Comparison of ENCODE assay signal across 9 cellular contexts in genomic region chr2:96306370-96306769, GRCh38. TPM values are rescaled to one million over a fixed set of nuclear protein-coding genes. Genes with fewer than 3 reads are reported as not detected.
DNase-seq lines count a peak whose midpoint lies in the region; ATAC-seq and TF ChIP-seq lines count a peak whose summit lies in the region.
"Had no signal": no experiment of that assay in that cellular context is flagged by ENCODE, and none has a peak within 500 bp of the region (broad histone marks: within the 10 kb centered on the region; RNA-seq: fewer than 3 reads in every experiment).

No MANE protein-coding gene starts in this region.

- peak overlapping the region; percentile 85 to 93 (median 89); a peak in 21 of 22 replicates for H3K9ac ChIP-seq in BLaER1 treated with 17β-estradiol and CSF1 and Interleukin-3, amounts not matched to agents 10 nM and 100 nM

- peak overlapping the region; percentile 83 to 98 (median 93) for H3K4me2 ChIP-seq in BLaER1 treated with 17β-estradiol and CSF1 and Interleukin-3, amounts not matched to agents 10 nM and 100 nM

- POLR2A ChIA-PET in naive thymus-derived CD8-positive, alpha-beta T cell (lab: Charles Lee): interaction anchor here (1.0 to 5.8 kb wide), 16 partner anchors 9 to 232 kb away, joined by 3 to 59 read pairs (median 6); partner anchors contain the start of genes ARID5A, ITPRIPL1 and NCAPH

- no peaks in the 10 kb centered on the region for H3K27me3 ChIP-seq in BLaER1 treated with 17β-estradiol and CSF1 and Interleukin-3, amounts not matched to agents 10 nM and 100 nM

- no peak for ATAC-seq in naive thymus-derived CD8-positive, alpha-beta T cell
- ATAC-seq in HG03442 (IDR thresholded peaks at IDR 0.05; ENCODE audit: unreplicated experiment) (no peak), HG02763 (IDR thresholded peaks at IDR 0.05; ENCODE audit: unreplicated experiment) (no peak)

- H3K9me3 ChIP-seq in BLaER1 treated with 17β-estradiol and CSF1 and Interleukin-3, amounts not matched to agents 10 nM and 100 nM (replicated peaks in 1 of 11): no peaks in the 10 kb centered on the region

- peaks cover 39 to 65% (median 54%) of the 10 kb centered on the region in 10 experiments for H3K4me1 ChIP-seq in BLaER1 treated with 17β-estradiol and CSF1 and Interleukin-3, amounts not matched to agents 10 nM and 100 nM

- no peaks in the 10 kb centered on the region for H3K9me3 Mint-ChIP-seq in naive thymus-derived CD8-positive, alpha-beta T cell

- no peaks in the 10 kb centered on the region for H3K27me3 Mint-ChIP-seq in naive thymus-derived CD8-positive, alpha-beta T cell

- peak overlapping the region; percentile 79 to 91 (median 86) for H3K4me3 ChIP-seq in BLaER1 treated with 17β-estradiol and CSF1 and Interleukin-3, amounts not matched to agents 10 nM and 100 nM
- H3K4me3 ChIP-seq in NB4 (ENCODE audit: low read depth, low read length) (peak overlapping the region; percentile 76), coronary artery (peak overlapping the region; percentile 84)

- TF ChIP-seq POLR2A in NB4 (IDR thresholded peaks at IDR 0.05; ENCODE audit: extremely low read depth, insufficient read length): no peak

- peaks cover 28 to 57% (median 50%) of the 10 kb centered on the region in 4 donors for H3K4me1 Mint-ChIP-seq in naive thymus-derived CD8-positive, alpha-beta T cell

- no peak for TF ChIP-seq CTCF in NB4 (IDR thresholded peaks at IDR 0.05; ENCODE audit: low read depth, low read length)
- TF ChIP-seq CTCF in coronary artery (IDR thresholded peaks at IDR 0.05): no peak

- peaks cover 26 to 73% (median 43%) of the 10 kb centered on the region in 11 experiments for H3K36me3 ChIP-seq in BLaER1 treated with 17β-estradiol and CSF1 and Interleukin-3, amounts not matched to agents 10 nM and 100 nM

- H3K4me3 Mint-ChIP-seq in naive thymus-derived CD8-positive, alpha-beta T cell: peak overlapping the region; percentile 94 to 100 (median 99)

- peaks cover 6 to 30% (median 25%) of the 10 kb centered on the region in 11 experiments; a peak in 19 of 22 replicates for H4K20me1 ChIP-seq in BLaER1 treated with 17β-estradiol and CSF1 and Interleukin-3, amounts not matched to agents 10 nM and 100 nM

- DNase-seq in NB4 (ENCODE audit: low read depth): peak; percentile 35
- DNase-seq in coronary artery (ENCODE audit: low spot score): no peak
- no peak for DNase-seq in naive thymus-derived CD8-positive, alpha-beta T cell
- DNase-seq in Kasumi-1 (lab: John Stamatoyannopoulos, UW): no peak
- DNase-seq in KG1 (lab: John Stamatoyannopoulos, UW): no peak
- DNase-seq: NCI-H187 treated with DMSO at 0.1 percent for 48 hours had no signal

- peaks cover 0 to 39% (median 21%) of the 10 kb centered on the region in 3 donors for H3K36me3 Mint-ChIP-seq in naive thymus-derived CD8-positive, alpha-beta T cell

- peak overlapping the region; percentile 80 to 96 (median 88); a peak in 21 of 22 replicates for H3K27ac ChIP-seq in BLaER1 treated with 17β-estradiol and CSF1 and Interleukin-3, amounts not matched to agents 10 nM and 100 nM
- peak overlapping the region in 1 of 2 donors; percentile 75 for H3K27ac ChIP-seq in coronary artery

- H3K27ac Mint-ChIP-seq in naive thymus-derived CD8-positive, alpha-beta T cell: peak overlapping the region; percentile 98 to 100 (median 100)

RNA-seq across cellular contexts. Expression of gene SNRNP200, which starts 1.0 kb away (rescaled TPM):
- total RNA-seq in naive thymus-derived CD8-positive, alpha-beta T cell: 100 to 1,000 TPM; 237 to 246 TPM
- 100 to 1,000 TPM in 1 of 3 donors, 10 to 100 TPM in 2; 61.8 to 111 (median 90.3) TPM for polyA plus RNA-seq in naive thymus-derived CD8-positive, alpha-beta T cell

RNA-seq across cellular contexts. Expression of gene ITPRIPL1, which starts 18.7 kb away (rescaled TPM):
- total RNA-seq in naive thymus-derived CD8-positive, alpha-beta T cell: 1 to 10 TPM; 1.4 to 1.8 TPM
- 1 to 10 TPM in 1 of 3 donors, under 1 TPM in 2; 0.47 to 8.6 (median 0.94) TPM for polyA plus RNA-seq in naive thymus-derived CD8-positive, alpha-beta T cell

RNA-seq across cellular contexts. Expression of gene NCAPH, which starts 29.2 kb away (rescaled TPM):
- total RNA-seq in naive thymus-derived CD8-positive, alpha-beta T cell: under 1 TPM; 0.26 to 0.77 TPM
- polyA plus RNA-seq in naive thymus-derived CD8-positive, alpha-beta T cell: under 1 TPM in 2 of 3 donors, not detected in 1; 0.52 to 0.86 TPM

RNA-seq across cellular contexts. Expression of gene CIAO1, which starts 40.3 kb away (rescaled TPM):
- 10 to 100 TPM; 86.3 to 88.6 TPM for total RNA-seq in naive thymus-derived CD8-positive, alpha-beta T cell
- polyA plus RNA-seq in naive thymus-derived CD8-positive, alpha-beta T cell: 100 to 1,000 TPM in 1 of 3 donors, 10 to 100 TPM in 2; 85.5 to 106 (median 95.2) TPM

RNA-seq across cellular contexts. Expression of gene TMEM127, which starts 40.6 kb away (rescaled TPM):
- total RNA-seq in naive thymus-derived CD8-positive, alpha-beta T cell: 10 to 100 TPM; 32.2 to 39.5 TPM
- polyA plus RNA-seq in naive thymus-derived CD8-positive, alpha-beta T cell: 10 to 100 TPM; 22.1 to 35.7 (median 22.3) TPM
